ENCODE assay signal across 8 cellular contexts in the genomic region with DNA sequence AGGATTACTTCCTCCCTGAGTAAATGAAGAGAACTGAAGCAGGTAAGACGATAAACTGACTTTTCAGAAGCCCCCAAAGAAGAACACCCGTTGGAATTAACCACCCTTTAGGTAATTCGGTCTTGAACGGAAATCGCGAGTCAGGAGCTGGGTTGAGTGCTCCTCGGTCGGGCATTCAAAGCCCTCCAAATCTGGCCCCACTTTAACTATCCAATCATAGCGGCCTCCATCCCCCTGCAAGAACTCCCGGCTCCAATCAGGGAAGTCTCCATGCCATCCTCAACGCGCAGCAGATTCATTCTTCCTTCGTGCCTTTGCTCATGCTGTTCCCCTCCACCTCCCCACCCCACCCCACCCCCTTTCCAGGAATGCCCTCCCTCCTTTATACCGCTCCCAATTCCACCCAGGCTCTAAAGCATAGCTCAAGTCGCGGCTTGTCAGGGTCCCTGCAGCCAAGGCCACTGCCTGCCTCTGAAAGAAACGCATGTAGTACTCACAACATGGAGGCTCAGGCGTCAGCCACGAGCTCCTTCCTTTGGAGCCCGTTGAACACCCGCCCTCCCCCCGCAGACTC. TPM values are rescaled to one million over a fixed set of nuclear protein-coding genes. Genes with fewer than 3 reads are reported as not detected.
DNase-seq lines count a peak whose midpoint lies in the region; ATAC-seq and TF ChIP-seq lines count a peak whose summit lies in the region.

No MANE protein-coding gene starts in this region.

- ATAC-seq in HG02870 (IDR thresholded peaks at IDR 0.05; ENCODE audit: unreplicated experiment) = no peak
- ATAC-seq in HG03135 (IDR thresholded peaks at IDR 0.05; ENCODE audit: unreplicated experiment) = no peak

- peak overlapping the region; percentile 86 for H3K4me3 Mint-ChIP-seq in progenitor cell of endocrine pancreas (ENCODE audit: low read depth)

- no peak for TF ChIP-seq CTCF in progenitor cell of endocrine pancreas (IDR thresholded peaks at IDR 0.05; ENCODE audit: unreplicated experiment)

- H3K4me3 ChIP-seq in SK-N-MC = peak overlapping the region; percentile 73

- H3K27me3 Mint-ChIP-seq in progenitor cell of endocrine pancreas = peaks cover 9% of the 10 kb centered on the region

- in situ Hi-C loops in G401 (cut with HindIII; ENCODE audit: low sequenced_read_pairs) = no loop called here

- no peaks in the 10 kb centered on the region for H3K36me3 ChIP-seq in SK-N-MC (ENCODE audit: insufficient read depth, low read length)

- H3K27ac ChIP-seq in SK-N-MC = no peak overlapping the region; the same call in 1 of the 2 replicates

- DNase-seq in G401 (ENCODE audit: low spot score) (peak; percentile 85), M059J (ENCODE audit: low read depth) (peak; percentile 76), SK-N-MC (ENCODE audit: low read depth, low spot score) (no peak), astrocyte of the hippocampus (ENCODE audit: low read depth, low spot score) (peak; percentile 83), hippocampal formation (lab: John Stamatoyannopoulos, UW) (peak; percentile 59 to 65), progenitor cell of endocrine pancreas (ENCODE audit: low spot score, unreplicated experiment) (peak; percentile 10)

- peak overlapping the region; percentile 90 for H3K27ac Mint-ChIP-seq in progenitor cell of endocrine pancreas

- no peak overlapping the region for H3K9ac ChIP-seq in SK-N-MC (ENCODE audit: insufficient read length)

- no peaks in the 10 kb centered on the region for H3K9me3 Mint-ChIP-seq in progenitor cell of endocrine pancreas (ENCODE audit: low read depth)

- peaks cover 36% of the 10 kb centered on the region for H3K4me1 Mint-ChIP-seq in progenitor cell of endocrine pancreas (ENCODE audit: low read depth)

- peaks cover 3% of the 10 kb centered on the region for H3K36me3 Mint-ChIP-seq in progenitor cell of endocrine pancreas (ENCODE audit: insufficient read depth)

- H3K9me3 ChIP-seq in SK-N-MC (ENCODE audit: low read depth, low read length) = no peaks in the 10 kb centered on the region

RNA-seq across cellular contexts. Expression of a gene that starts 0.6 kb away (rescaled TPM):
- 4.5 and 6.3 TPM in 2 replicates for total RNA-seq in G401 (2014; rRNA removed; shearing (Covaris generic))
- total RNA-seq in M059J (2014; rRNA removed; shearing (Covaris generic)) = 5.0 and 8.3 TPM in 2 replicates
- 33.6 and 36.5 TPM in 2 replicates for total RNA-seq in progenitor cell of endocrine pancreas
